ENCODE assay signal across 9 cellular contexts in genomic region chr21:36070999-36071398, GRCh38. TPM values are rescaled to one million over a fixed set of nuclear protein-coding genes. Genes with fewer than 3 reads are reported as not detected.
DNase-seq lines count a peak whose midpoint lies in the region; ATAC-seq and TF ChIP-seq lines count a peak whose summit lies in the region.
"Had no signal": no experiment of that assay in that cellular context is flagged by ENCODE, and none has a peak within 500 bp of the region (broad histone marks: within the 10 kb centered on the region; RNA-seq: fewer than 3 reads in every experiment).

No MANE protein-coding gene starts in this region.

- H3K27ac ChIP-seq in esophagus muscularis mucosa (replicated peaks in 1 of 4) (no peak overlapping the region), psoas muscle (no peak overlapping the region)
- H3K27ac ChIP-seq: cardiac muscle cell had no signal

- POLR2A ChIA-PET in Caco-2 (lab: Charles Lee), result interaction anchor here (2.0 kb wide), 1 partner anchor 11 kb away, joined by 23 read pairs; the partner anchor contains the start of gene SETD4

- H3K27me3 ChIP-seq in Caco-2 (replicated peaks; ENCODE audit: control insufficient read depth, insufficient read depth, low read length) (no peaks in the 10 kb centered on the region), esophagus muscularis mucosa (no peaks in the 10 kb centered on the region), psoas muscle (ENCODE audit: insufficient read depth in 3 of 3, low read length in 2 of 3) (no peaks in the 10 kb centered on the region)
- H3K27me3 ChIP-seq: cardiac muscle cell had no signal

- TF ChIP-seq POLR2A in esophagus muscularis mucosa (IDR thresholded peaks at IDR 0.05; ENCODE audit: low read depth), result no peak

- TF ChIP-seq CTCF in Caco-2 (IDR thresholded peaks at IDR 0.05; ENCODE audit: insufficient read depth in 1 of 2, low read depth in 1 of 2, low read length in 1 of 2, severe bottlenecking in 1 of 2, unreplicated experiment in 1 of 2), result no peak
- TF ChIP-seq CTCF in esophagus muscularis mucosa (IDR thresholded peaks at IDR 0.05), result no peak
- TF ChIP-seq CTCF in psoas muscle (IDR thresholded peaks at IDR 0.05), result no peak

- peaks cover 9% of the 10 kb centered on the region for H3K9me3 Mint-ChIP-seq in Caco-2 (ENCODE audit: unreplicated experiment)

- H3K36me3 ChIP-seq in Caco-2 (ENCODE audit: control insufficient read depth, insufficient read depth, low read length) (no peaks in the 10 kb centered on the region), esophagus muscularis mucosa (peaks cover 0 to 19% (median 9%) of the 10 kb centered on the region in 4 donors), psoas muscle (ENCODE audit: insufficient read depth in 1 of 2, low read depth in 1 of 2) (peaks cover 3 to 30% of the 10 kb centered on the region in 2 donors)
- H3K36me3 ChIP-seq: cardiac muscle cell had no signal

- H3K9me3 ChIP-seq in Caco-2 (peaks cover 13% of the 10 kb centered on the region; the same call in 1 of the 2 replicates), T-helper 17 cell (ENCODE audit: control insufficient read depth, low read length, poor library complexity, severe bottlenecking) (no peaks in the 10 kb centered on the region), esophagus muscularis mucosa (no peaks in the 10 kb centered on the region), psoas muscle (no peaks in the 10 kb centered on the region)

- CTCF ChIA-PET in Caco-2 (lab: Charles Lee), result no interaction called here

- H3K4me3 Mint-ChIP-seq in Caco-2 (ENCODE audit: unreplicated experiment), result peak overlapping the region; percentile 93
- peak overlapping the region; percentile 89 for H3K4me3 Mint-ChIP-seq in T-helper 17 cell

- TF ChIP-seq EP300 in esophagus muscularis mucosa (IDR thresholded peaks at IDR 0.05), result no peak

- 77% methylated on average over 7 of the region's 7 CpGs for WGBS in esophagus muscularis mucosa
- WGBS in psoas muscle, 3 donors, result 71 to 82% (median 78%) methylated on average over 7 of the region's 7 CpGs

- intact Hi-C loops in Caco-2 (cut with micrococcal nuclease; ENCODE audit: unreplicated experiment) (no loop called here), esophagus muscularis mucosa (cut with DNase I) (loop anchor here (5.0 kb wide), 1 partner anchor 41 kb away; no protein-coding TSS in a partner anchor), psoas muscle (cut with DNase I) (no loop called here), head of caudate nucleus (cut with DNase I) (no loop called here)

- H3K36me3 Mint-ChIP-seq in Caco-2 (ENCODE audit: insufficient read depth, unreplicated experiment), result peaks cover 28% of the 10 kb centered on the region
- H3K36me3 Mint-ChIP-seq in T-helper 17 cell (ENCODE audit: low read depth), result peaks cover 7% of the 10 kb centered on the region

- DNase-seq in Caco-2 (no peak), T-helper 17 cell (no peak), esophagus muscularis mucosa (ENCODE audit: extremely low spot score) (no peak), psoas muscle (no peak), NCI-H146 treated with DMSO at 0.1 percent for 48 hours (lab: John Stamatoyannopoulos, UW; ENCODE audit: unreplicated experiment) (no peak), islet precursor cell (no peak), kidney tubule cell (ENCODE audit: low spot score) (no peak), head of caudate nucleus (no peak)

- no peaks in the 10 kb centered on the region for H3K4me1 ChIP-seq in Caco-2
- H3K4me1 ChIP-seq in esophagus muscularis mucosa, result peaks cover 16 to 47% (median 45%) of the 10 kb centered on the region in 4 donors
- peaks cover 31% of the 10 kb centered on the region for H3K4me1 ChIP-seq in psoas muscle

- H3K4me1 Mint-ChIP-seq in Caco-2 (ENCODE audit: low read depth, unreplicated experiment) (peaks cover 21% of the 10 kb centered on the region), T-helper 17 cell (peaks cover 23% of the 10 kb centered on the region)

- BruUV-seq in Caco-2 (replicated peaks; lab: Mats Ljungman, UMichigan), result no TSS peak

- H3K4me3 ChIP-seq in Caco-2 (ENCODE audit: low read depth, low read length), result 0 out of 2 replicates have a peak overlapping the region, but pooled peaks have one; percentile 1
- peak overlapping the region in 3 of 4 donors; percentile 71 to 86 (median 85) for H3K4me3 ChIP-seq in esophagus muscularis mucosa
- H3K4me3 ChIP-seq in psoas muscle, result peak overlapping the region; percentile 69

- H3K27me3 Mint-ChIP-seq in Caco-2 (ENCODE audit: insufficient read depth, unreplicated experiment), result no peaks in the 10 kb centered on the region
- peaks cover 13% of the 10 kb centered on the region for H3K27me3 Mint-ChIP-seq in T-helper 17 cell

- ATAC-seq in T-helper 17 cell (no peak), psoas muscle (no peak)

- H3K27ac Mint-ChIP-seq in Caco-2 (ENCODE audit: unreplicated experiment) (no peak overlapping the region), T-helper 17 cell (no peak overlapping the region)

RNA-seq across cellular contexts. Expression of gene CBR1, which starts 1.2 kb away (rescaled TPM):
- 41.1 and 45.0 TPM in 2 replicates for total RNA-seq in Caco-2 (2022)
- 1 to 10 TPM; 4.2 to 6.3 TPM for total RNA-seq in T-helper 17 cell
- 100 to 1,000 TPM in 3 of 4 donors, 10 to 100 TPM in 1; 83.3 to 155 (median 121) TPM for total RNA-seq in esophagus muscularis mucosa
- total RNA-seq in psoas muscle, result 10 to 100 TPM; 15.2 to 47.7 (median 31.0) TPM
- 10 to 100 TPM; 45.9 to 94.0 (median 71.7) TPM for polyA plus RNA-seq in psoas muscle

RNA-seq across cellular contexts. Expression of gene SETD4, which starts 10.7 kb away (rescaled TPM):
- total RNA-seq in Caco-2 (2022) (24.3 and 28.8 TPM in 2 replicates), T-helper 17 cell (10 to 100 TPM; 16.5 to 19.1 TPM), esophagus muscularis mucosa (10 to 100 TPM; 10.8 to 15.2 (median 13.3) TPM), psoas muscle (10 to 100 TPM in 2 of 4 donors, 1 to 10 TPM in 2; 6.5 to 12.1 (median 10.2) TPM)
- 10 to 100 TPM in 2 of 3 donors, 1 to 10 TPM in 1; 8.7 to 17.9 (median 12.8) TPM for polyA plus RNA-seq in psoas muscle

Comparison
In these comparisons a context has a peak if more than half of its experiments do, and no peak if none do; other contexts are left out.
1. H3K4me3 ChIP-seq: peak in every context shown above with its lines; median percentile 85 in esophagus muscularis mucosa; 69 in psoas muscle; 1 in Caco-2.